In the genomic region with DNA sequence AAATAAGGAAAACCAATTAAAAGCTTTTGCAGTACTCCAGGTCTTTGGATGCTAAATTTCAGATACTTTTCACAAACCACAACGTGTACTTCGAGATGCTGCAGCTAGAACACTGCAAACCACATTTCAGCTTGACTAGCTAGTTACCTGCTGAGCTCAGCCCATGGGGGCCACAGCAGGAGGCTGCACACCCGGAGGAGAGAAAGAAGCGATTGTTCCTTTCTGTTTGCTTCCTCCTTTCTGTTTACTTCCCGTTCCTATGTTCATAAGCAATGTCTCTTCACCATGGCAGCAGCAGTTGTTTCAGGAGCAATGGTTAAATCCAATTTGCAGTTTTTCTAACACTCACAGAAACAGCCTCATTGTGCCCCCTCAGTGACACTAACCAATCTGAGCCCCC, we compare ENCODE assay signal across 9 cellular contexts.
DNase-seq lines count a peak whose midpoint lies in the region; ATAC-seq and TF ChIP-seq lines count a peak whose summit lies in the region.
"Had no signal": no experiment of that assay in that cellular context is flagged by ENCODE, and none has a peak within 500 bp of the region (broad histone marks: within the 10 kb centered on the region; RNA-seq: fewer than 3 reads in every experiment).

No MANE protein-coding gene starts in this region.

- H3K9me3 ChIP-seq in thymus (ENCODE audit: control insufficient read depth) (no peaks in the 10 kb centered on the region), PC-9 (ENCODE audit: insufficient read depth, low read depth) (no peaks in the 10 kb centered on the region)

- POLR2A ChIA-PET in activated naive CD8-positive, alpha-beta T cell treated with anti-CD3 and anti-CD28 coated beads, Interleukin-2, amount 10 ng/mL, durations not matched to agents 7 days and 5 days (lab: Charles Lee): interaction anchor here (1.1 to 1.7 kb wide), 4 partner anchors 8 to 289 kb away, joined by 3 to 5 read pairs (median 4); a partner anchor contains a TSS
- POLR2A ChIA-PET in PC-9 (lab: Charles Lee; ENCODE audit: unreplicated experiment): interaction anchor here (0.6 kb wide), 1 partner anchor 291 kb away, joined by 10 read pairs; no protein-coding TSS in a partner anchor

- H3F3A ChIP-seq in PC-9 (ENCODE audit: insufficient read depth, low read depth): no peaks in the 10 kb centered on the region

- peak; percentile 19 for DNase-seq in activated naive CD4-positive, alpha-beta T cell treated with anti-CD3 and anti-CD28 coated beads for 36 hours
- no peak for DNase-seq in activated naive CD4-positive, alpha-beta T cell treated with anti-CD3 and anti-CD28 coated beads, Interleukin-2, amount 50 U/mL, for 16 hours
- DNase-seq in NCI-H526 treated with DMSO at 0.1 percent for 48 hours (lab: John Stamatoyannopoulos, UW) (peak; percentile 41), PC-9 (no peak)
- DNase-seq in activated naive CD8-positive, alpha-beta T cell treated with anti-CD3 and anti-CD28 coated beads, Interleukin-2, amount 10 ng/mL, durations not matched to agents 7 days and 5 days: no peak
- no peak for DNase-seq in stimulated activated CD4-positive, alpha-beta T cell treated with anti-CD3 and anti-CD28 coated beads, Interleukin-4, amount 100 ng/mL, for 1 hour

- H3K27me3 Mint-ChIP-seq in activated naive CD4-positive, alpha-beta T cell treated with anti-CD3 and anti-CD28 coated beads for 36 hours (ENCODE audit: low read depth): no peaks in the 10 kb centered on the region
- H3K27me3 Mint-ChIP-seq in activated naive CD8-positive, alpha-beta T cell treated with anti-CD3 and anti-CD28 coated beads, Interleukin-2, amount 10 ng/mL, durations not matched to agents 7 days and 5 days: no peaks in the 10 kb centered on the region

- H3K79me2 ChIP-seq in PC-9 (ENCODE audit: low read depth): no peaks in the 10 kb centered on the region

- H3K4me3 ChIP-seq in thymus (ENCODE audit: low read length): no peak overlapping the region
- no peak overlapping the region for H3K4me3 ChIP-seq in PC-9

- TF ChIP-seq CTCF in PC-9 (conservative IDR thresholded peaks at IDR 0.05): no peak

- peaks cover 9% of the 10 kb centered on the region for H3K4me1 ChIP-seq in thymus (ENCODE audit: control insufficient read depth, insufficient read depth, low read length)
- H3K4me1 ChIP-seq in PC-9 (replicated peaks; ENCODE audit: insufficient read depth): no peaks in the 10 kb centered on the region

- no peaks in the 10 kb centered on the region for H3K9me2 ChIP-seq in PC-9 (ENCODE audit: insufficient read depth)

- no peak overlapping the region for H3K4me2 ChIP-seq in PC-9

- H3K9me3 Mint-ChIP-seq in activated naive CD4-positive, alpha-beta T cell treated with anti-CD3 and anti-CD28 coated beads for 36 hours: no peaks in the 10 kb centered on the region
- H3K9me3 Mint-ChIP-seq in activated naive CD8-positive, alpha-beta T cell treated with anti-CD3 and anti-CD28 coated beads, Interleukin-2, amount 10 ng/mL, durations not matched to agents 7 days and 5 days: peaks cover 5% of the 10 kb centered on the region

- H4K20me1 ChIP-seq in PC-9 (ENCODE audit: insufficient read depth): no peaks in the 10 kb centered on the region

- no peaks in the 10 kb centered on the region for H3K36me3 Mint-ChIP-seq in activated naive CD4-positive, alpha-beta T cell treated with anti-CD3 and anti-CD28 coated beads for 36 hours (ENCODE audit: low read depth)
- H3K36me3 Mint-ChIP-seq in activated naive CD8-positive, alpha-beta T cell treated with anti-CD3 and anti-CD28 coated beads, Interleukin-2, amount 10 ng/mL, durations not matched to agents 7 days and 5 days: peaks cover 3% of the 10 kb centered on the region
- H3K36me3 Mint-ChIP-seq: brain had no signal

- peak overlapping the region; percentile 37 for H3K4me3 Mint-ChIP-seq in activated naive CD4-positive, alpha-beta T cell treated with anti-CD3 and anti-CD28 coated beads for 36 hours
- peak overlapping the region; percentile 64 for H3K4me3 Mint-ChIP-seq in activated naive CD8-positive, alpha-beta T cell treated with anti-CD3 and anti-CD28 coated beads, Interleukin-2, amount 10 ng/mL, durations not matched to agents 7 days and 5 days
- H3K4me3 Mint-ChIP-seq: brain had no signal

- CTCF ChIA-PET in activated naive CD4-positive, alpha-beta T cell treated with anti-CD3 and anti-CD28 coated beads for 36 hours (lab: Charles Lee): interaction anchor here (1.0 kb wide), 1 partner anchor 9 kb away, joined by 5 read pairs; no protein-coding TSS in a partner anchor
- CTCF ChIA-PET in PC-9 (lab: Charles Lee): no interaction called here

- H3K36me3 ChIP-seq in thymus (ENCODE audit: control insufficient read depth, insufficient read depth) (no peaks in the 10 kb centered on the region), PC-9 (ENCODE audit: low read depth) (no peaks in the 10 kb centered on the region)

- 14% methylated on average over 5 of the region's 5 CpGs for WGBS in thymus

- peak overlapping the region; percentile 82 for H3K27ac Mint-ChIP-seq in activated naive CD4-positive, alpha-beta T cell treated with anti-CD3 and anti-CD28 coated beads for 36 hours
- H3K27ac Mint-ChIP-seq in activated naive CD8-positive, alpha-beta T cell treated with anti-CD3 and anti-CD28 coated beads, Interleukin-2, amount 10 ng/mL, durations not matched to agents 7 days and 5 days: peak overlapping the region; percentile 79

- intact Hi-C loops in activated naive CD4-positive, alpha-beta T cell treated with anti-CD3 and anti-CD28 coated beads for 36 hours (cut with micrococcal nuclease): loop anchor here (1.0 to 10.0 kb wide), 4 partner anchors 8 to 744 kb away; a partner anchor contains a TSS
- intact Hi-C loops in PC-9 (cut with micrococcal nuclease; ENCODE audit: unreplicated experiment): no loop called here

- H3K27ac ChIP-seq in thymus (ENCODE audit: low read depth): peak overlapping the region; percentile 88
- no peak overlapping the region for H3K27ac ChIP-seq in PC-9

- no peak overlapping the region for H2AFZ ChIP-seq in PC-9

- no peaks in the 10 kb centered on the region for H3K27me3 ChIP-seq in thymus (ENCODE audit: control insufficient read depth, insufficient read depth)
- H3K27me3 ChIP-seq in PC-9 (ENCODE audit: insufficient read depth, low read depth): no peaks in the 10 kb centered on the region

- H3K4me1 Mint-ChIP-seq in activated naive CD4-positive, alpha-beta T cell treated with anti-CD3 and anti-CD28 coated beads for 36 hours (ENCODE audit: low read depth): peaks cover 23% of the 10 kb centered on the region
- peaks cover 20% of the 10 kb centered on the region for H3K4me1 Mint-ChIP-seq in activated naive CD8-positive, alpha-beta T cell treated with anti-CD3 and anti-CD28 coated beads, Interleukin-2, amount 10 ng/mL, durations not matched to agents 7 days and 5 days

- peak; percentile 76 for ATAC-seq in activated naive CD8-positive, alpha-beta T cell treated with anti-CD3 and anti-CD28 coated beads, Interleukin-2, amount 10 ng/mL, durations not matched to agents 7 days and 5 days (ENCODE audit: low read depth)
- no peak for ATAC-seq in GM21723 (IDR thresholded peaks at IDR 0.05; ENCODE audit: unreplicated experiment)

- no TSS peak for BruUV-seq in PC-9 (replicated peaks; lab: Mats Ljungman, UMichigan)

Comparison
In these comparisons a context has a peak if more than half of its experiments do, and no peak if none do; other contexts are left out.
1. DNase-seq: peak in activated naive CD4-positive, alpha-beta T cell treated with anti-CD3 and anti-CD28 coated beads for 36 hours (single experiment) and NCI-H526 treated with DMSO at 0.1 percent for 48 hours (single experiment); none in activated naive CD4-positive, alpha-beta T cell treated with anti-CD3 and anti-CD28 coated beads, Interleukin-2, amount 50 U/mL, for 16 hours (single experiment), activated naive CD8-positive, alpha-beta T cell treated with anti-CD3 and anti-CD28 coated beads, Interleukin-2, amount 10 ng/mL, durations not matched to agents 7 days and 5 days (single experiment), PC-9 (0 of 2) and stimulated activated CD4-positive, alpha-beta T cell treated with anti-CD3 and anti-CD28 coated beads, Interleukin-4, amount 100 ng/mL, for 1 hour (single experiment).